8 cellular contexts compared by ENCODE assay signal in the genomic region with DNA sequence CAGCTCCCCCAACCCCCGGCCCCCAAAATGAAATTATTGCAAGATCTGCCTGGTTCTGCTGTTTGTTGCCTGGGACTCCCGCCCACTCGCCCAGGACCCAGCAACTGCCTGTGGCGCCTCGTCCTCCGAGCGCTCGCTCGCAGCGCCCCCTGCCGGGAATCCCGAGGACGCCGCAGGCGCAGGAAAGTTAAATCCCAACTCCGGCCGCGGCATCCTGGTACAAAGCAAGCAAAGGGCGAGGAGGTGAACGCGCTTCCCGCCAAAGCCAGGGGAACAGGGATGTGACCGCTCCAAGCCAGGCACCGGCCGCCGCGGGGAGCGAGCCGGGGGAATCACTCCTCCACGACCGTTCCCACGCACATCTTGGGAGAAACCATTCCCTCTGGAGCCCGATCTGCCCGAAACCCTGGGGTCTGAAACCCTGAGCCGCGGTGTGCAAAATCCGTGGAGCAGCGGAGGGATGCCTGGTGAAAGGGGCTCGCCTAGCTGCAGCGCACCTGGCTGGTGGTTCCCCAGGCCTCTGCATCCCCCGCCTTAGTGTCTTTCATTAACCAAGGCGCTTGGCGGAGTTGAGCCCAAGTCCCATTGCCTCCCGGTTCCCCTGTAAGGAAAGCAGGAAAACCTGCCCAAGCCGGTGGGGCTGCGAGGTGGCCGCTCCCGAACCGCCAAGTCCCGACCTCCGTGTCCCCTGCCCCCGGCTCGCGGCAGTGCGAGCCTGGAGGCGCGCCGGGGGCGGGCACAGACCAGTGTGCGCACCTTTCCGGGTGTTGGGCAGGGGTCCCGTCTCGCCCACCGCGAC. TPM values are rescaled to one million over a fixed set of nuclear protein-coding genes. Genes with fewer than 3 reads are reported as not detected.
A peak's percentile ranks its signal among the peaks of the same experiment; 100 is the strongest.
DNase-seq lines count a peak whose midpoint lies in the region; ATAC-seq, FAIRE-seq and TF ChIP-seq lines count a peak whose summit lies in the region.

No MANE protein-coding gene starts in this region.

- peak; percentile 92 for TF ChIP-seq CTCF in GM20000 (IDR thresholded peaks at IDR 0.05; ENCODE audit: extremely low read depth, missing control alignments)
- peak; percentile 77 to 97 (median 88) for TF ChIP-seq CTCF in dorsolateral prefrontal cortex (IDR thresholded peaks at IDR 0.05 in 54 of 56, conservative IDR thresholded peaks at IDR 0.05 in 2 of 56; ENCODE audit: low read depth in 1 of 56, partially characterized antibody in 56 of 56)
- peak; percentile 91 for TF ChIP-seq CTCF in HepG2 (CRISPR knock-in tag; IDR thresholded peaks at IDR 0.05)

- peak; percentile 89 for DNase-seq in DMS 273 (lab: John Stamatoyannopoulos, UW; ENCODE audit: unreplicated experiment)
- peak; percentile 81 for DNase-seq in GM20000 (ENCODE audit: low spot score)
- peak; percentile 44 for DNase-seq in HuH-7 (ENCODE audit: low spot score)
- DNase-seq in T1000 (lab: John Stamatoyannopoulos, UW) = peak; percentile 78
- peak; percentile 73 to 91 (median 82) for DNase-seq in dorsolateral prefrontal cortex
- peak; percentile 35 for DNase-seq in HepG2 (ENCODE audit: low spot score)
- peak; percentile 50 to 53 for DNase-seq in stimulated activated CD4-positive, alpha-beta T cell treated with anti-CD3 and anti-CD28 coated beads, Interleukin-2, amount 100 ng/mL, for 48 hours

- CTCF ChIA-PET in HepG2 (lab: Yijun Ruan, JAX; ENCODE audit: low intra/inter-chr PET ratio, low total read pairs) = interaction anchor here (0.9 to 1.4 kb wide), 2 partner anchors 183 to 1617 kb away, joined by 4 to 5 read pairs; no protein-coding TSS in a partner anchor

- intact Hi-C loops in dorsolateral prefrontal cortex (cut with DNase I) (loop anchor here (5.0 to 10.0 kb wide), 9 partner anchors 77 to 690 kb away; no protein-coding TSS in a partner anchor), HepG2 (cut with micrococcal nuclease; ENCODE audit: unreplicated experiment) (loop anchor here (1.0 to 2.0 kb wide), 2 partner anchors 183 to 1616 kb away; no protein-coding TSS in a partner anchor)

- H3K4me3 ChIP-seq in dorsolateral prefrontal cortex (peak overlapping the region; percentile 56 to 84 (median 75)), HepG2 (replicated peaks in 1 of 3; ENCODE audit: insufficient read depth in 1 of 3, low read depth in 2 of 3, low read length in 3 of 3) (no peak overlapping the region; a peak in 1 of 6 replicates)

- POLR2A ChIA-PET in HepG2 (lab: Yijun Ruan, JAX) = no interaction called here

- TF ChIP-seq POLR2A in HepG2 (IDR thresholded peaks at IDR 0.05; ENCODE audit: insufficient read depth in 1 of 2, low read depth in 2 of 2, low read length in 2 of 2) = no peak

- no TSS peak for BruUV-seq in HepG2 (replicated peaks; lab: Mats Ljungman, UMichigan)

- ATAC-seq in HepG2 = peak; percentile 97
- ATAC-seq in GM18873 (IDR thresholded peaks at IDR 0.05; ENCODE audit: low FRiP score, unreplicated experiment) = no peak

- no peaks in the 10 kb centered on the region for H3K36me3 ChIP-seq in HepG2 (replicated peaks in 1 of 2; ENCODE audit: control insufficient read depth in 1 of 2, insufficient read depth in 2 of 2, low read length in 2 of 2)

- TF ChIP-seq EP300 in HepG2 (IDR thresholded peaks at IDR 0.05; ENCODE audit: low read depth in 2 of 2, low read length in 2 of 2) (no peak), HepG2 (CRISPR knock-in tag; IDR thresholded peaks at IDR 0.05; ENCODE audit: borderline replicate concordance) (no peak)

- FAIRE-seq in HepG2 (lab: Jason Lieb, UNC) = no peak

- H3K9ac ChIP-seq in HepG2 (ENCODE audit: insufficient read depth, low read depth, low read length) = no peak overlapping the region

- H3K27me3 ChIP-seq in dorsolateral prefrontal cortex (peaks cover 0 to 5% (median 0%) of the 10 kb centered on the region in 45 donors), HepG2 (ENCODE audit: control insufficient read depth in 1 of 2, insufficient read depth in 2 of 2, low read length in 2 of 2) (peaks cover 2 to 13% of the 10 kb centered on the region in 2 experiments; a peak in 4 of 5 replicates)

- peak overlapping the region in 39 of 59 donors; percentile 2 to 93 (median 62) for H3K27ac ChIP-seq in dorsolateral prefrontal cortex
- no peak overlapping the region for H3K27ac ChIP-seq in HepG2 (ENCODE audit: extremely low read length, insufficient read depth, low read length)

- in situ Hi-C loops in HepG2 (cut with HindIII; ENCODE audit: extremely low pct_ligation_motif_present, low pct_unique_long_range_greater_than_20kb) = loop anchor here (5.0 kb wide), 1 partner anchor 1617 kb away; no protein-coding TSS in a partner anchor

- no peak overlapping the region for H2AFZ ChIP-seq in HepG2 (ENCODE audit: low read length)

- no peaks in the 10 kb centered on the region for H3K79me2 ChIP-seq in HepG2 (ENCODE audit: insufficient read depth, low read length)

- H4K20me1 ChIP-seq in HepG2 (ENCODE audit: insufficient read depth, low read length) = no peaks in the 10 kb centered on the region

- H3K9me3 ChIP-seq in HepG2 (ENCODE audit: low read length) = no peaks in the 10 kb centered on the region

- peak overlapping the region; percentile 16; the same call in 1 of the 2 replicates for H3K4me2 ChIP-seq in HepG2 (ENCODE audit: low read depth, low read length)

- no peaks in the 10 kb centered on the region for H3K4me1 ChIP-seq in HepG2 (ENCODE audit: insufficient read depth, low read length)

- 10% methylated on average over 2 of the region's 65 CpGs for WGBS in HepG2 (ENCODE audit: low lambda C conversion rate)

- peak; percentile 51; the same call in 1 of the 2 replicates for TF ChIP-seq RAD21 in HepG2 (CRISPR knock-in tag; IDR thresholded peaks at IDR 0.05)

TF ChIP-seq in HepG2, 621 proteins besides CTCF, POLR2A, EP300 and RAD21 (continues in another document):
- TF ChIP-seq EZH2 (conservative IDR thresholded peaks at IDR 0.05; ENCODE audit: low read depth, low read length) (peak; percentile 55; the same call in 1 of the 2 replicates), TSC22D2 (CRISPR knock-in tag; IDR thresholded peaks at IDR 0.05; ENCODE audit: borderline replicate concordance) (no peak), NFATC3 (CRISPR knock-in tag; IDR thresholded peaks at IDR 0.05) (0 out of 2 replicates have a peak, but pooled peaks have one; percentile 10), ZNF788 (CRISPR knock-in tag; IDR thresholded peaks at IDR 0.05; ENCODE audit: borderline replicate concordance) (0 out of 2 replicates have a peak, but pooled peaks have one; percentile 24), MAZ (IDR thresholded peaks at IDR 0.05; ENCODE audit: borderline replicate concordance, low read depth, low read length) (no peak), MAZ (CRISPR knock-in tag; IDR thresholded peaks at IDR 0.05; ENCODE audit: low read depth) (0 out of 2 replicates have a peak, but pooled peaks have one; percentile 35), PCBP1 (IDR thresholded peaks at IDR 0.05; ENCODE audit: borderline replicate concordance, low read depth, low read length) (0 out of 2 replicates have a peak, but pooled peaks have one; percentile 49)
- TF ChIP-seq, protein P1, sequence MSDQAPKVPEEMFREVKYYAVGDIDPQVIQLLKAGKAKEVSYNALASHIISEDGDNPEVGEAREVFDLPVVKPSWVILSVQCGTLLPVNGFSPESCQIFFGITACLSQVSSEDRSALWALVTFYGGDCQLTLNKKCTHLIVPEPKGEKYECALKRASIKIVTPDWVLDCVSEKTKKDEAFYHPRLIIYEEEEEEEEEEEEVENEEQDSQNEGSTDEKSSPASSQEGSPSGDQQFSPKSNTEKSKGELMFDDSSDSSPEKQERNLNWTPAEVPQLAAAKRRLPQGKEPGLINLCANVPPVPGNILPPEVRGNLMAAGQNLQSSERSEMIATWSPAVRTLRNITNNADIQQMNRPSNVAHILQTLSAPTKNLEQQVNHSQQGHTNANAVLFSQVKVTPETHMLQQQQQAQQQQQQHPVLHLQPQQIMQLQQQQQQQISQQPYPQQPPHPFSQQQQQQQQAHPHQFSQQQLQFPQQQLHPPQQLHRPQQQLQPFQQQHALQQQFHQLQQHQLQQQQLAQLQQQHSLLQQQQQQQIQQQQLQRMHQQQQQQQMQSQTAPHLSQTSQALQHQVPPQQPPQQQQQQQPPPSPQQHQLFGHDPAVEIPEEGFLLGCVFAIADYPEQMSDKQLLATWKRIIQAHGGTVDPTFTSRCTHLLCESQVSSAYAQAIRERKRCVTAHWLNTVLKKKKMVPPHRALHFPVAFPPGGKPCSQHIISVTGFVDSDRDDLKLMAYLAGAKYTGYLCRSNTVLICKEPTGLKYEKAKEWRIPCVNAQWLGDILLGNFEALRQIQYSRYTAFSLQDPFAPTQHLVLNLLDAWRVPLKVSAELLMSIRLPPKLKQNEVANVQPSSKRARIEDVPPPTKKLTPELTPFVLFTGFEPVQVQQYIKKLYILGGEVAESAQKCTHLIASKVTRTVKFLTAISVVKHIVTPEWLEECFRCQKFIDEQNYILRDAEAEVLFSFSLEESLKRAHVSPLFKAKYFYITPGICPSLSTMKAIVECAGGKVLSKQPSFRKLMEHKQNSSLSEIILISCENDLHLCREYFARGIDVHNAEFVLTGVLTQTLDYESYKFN (CRISPR knock-in tag; conservative IDR thresholded peaks at IDR 0.05) = no peak

RNA-seq across cellular contexts. Expression of gene SEMA5A, which starts 1.2 kb away (rescaled TPM):
- 10 to 100 TPM; 11.3 to 35.8 (median 19.7) TPM for total RNA-seq in dorsolateral prefrontal cortex
- not detected in 2 replicates for total RNA-seq in HepG2 (2016; rRNA removed; fragmentation: Illumina TruSeq; extraction: Trizol)
- total RNA-seq in HepG2 (2016; cell fraction: cytosol; rRNA removed; fragmentation: Illumina TruSeq; extraction: Trizol; ENCODE audit: low read depth) = not detected in 2 replicates
- total RNA-seq in HepG2 (2016; cell fraction: insoluble cytoplasmic fraction; rRNA removed; fragmentation: Illumina TruSeq; extraction: Trizol) = not detected in 2 replicates
- total RNA-seq in HepG2 (2016; cell fraction: membrane; rRNA removed; fragmentation: Illumina TruSeq; extraction: Trizol) = not detected in 2 replicates
- total RNA-seq in HepG2 (2016; cell fraction: nucleus; rRNA removed; fragmentation: Illumina TruSeq; extraction: Trizol) = not detected in 2 replicates
- polyA plus RNA-seq in HepG2 (2011; rRNA removed) = 0.01 TPM in 2 replicates
- polyA plus RNA-seq in HepG2 (2011; cell fraction: cytosol; rRNA removed) = under 0.01 and 0.01 TPM in 2 replicates
- polyA plus RNA-seq in HepG2 (2011; cell fraction: nucleus; rRNA removed) = 0.02 TPM in 1 of 2 replicates, not detected in the other
- not detected in 2 replicates for polyA plus RNA-seq in HepG2 (2012)
- polyA plus RNA-seq in HepG2 (2016; cell fraction: cytosol; fragmentation: Illumina TruSeq; extraction: Trizol; ENCODE audit: low read depth) = not detected in 2 replicates
- polyA plus RNA-seq in HepG2 (2016; cell fraction: insoluble cytoplasmic fraction; fragmentation: Illumina TruSeq; extraction: Trizol; ENCODE audit: low read depth) = not detected in 2 replicates
- not detected in 2 replicates for polyA plus RNA-seq in HepG2 (2016; cell fraction: membrane; fragmentation: Illumina TruSeq; extraction: Trizol; ENCODE audit: low read depth)
- not detected in 2 replicates for polyA plus RNA-seq in HepG2 (2016; cell fraction: nucleus; fragmentation: Illumina TruSeq; extraction: Trizol; ENCODE audit: insufficient read depth, low read depth)
- polyA minus RNA-seq in HepG2 (2011; rRNA and poly(A)+ RNA removed; ENCODE audit: low replicate concordance) = 0.02 TPM in 1 of 2 replicates, not detected in the other
- not detected in 2 replicates for polyA minus RNA-seq in HepG2 (2011; cell fraction: cytosol; rRNA and poly(A)+ RNA removed)
- polyA minus RNA-seq in HepG2 (2011; cell fraction: nucleus; rRNA and poly(A)+ RNA removed) = under 0.01 TPM in 1 of 2 replicates, not detected in the other

Comparison
In these comparisons a context has a peak if more than half of its experiments do, and no peak if none do; other contexts are left out.
1. DNase-seq: peak in every context shown above with its lines; median percentile 89 in DMS 273; 82 in dorsolateral prefrontal cortex; 81 in GM20000; 78 in T1000; 52 in stimulated activated CD4-positive, alpha-beta T cell treated with anti-CD3 and anti-CD28 coated beads, Interleukin-2, amount 100 ng/mL, for 48 hours; 44 in HuH-7; 35 in HepG2.
2. H3K4me3 ChIP-seq: peak in dorsolateral prefrontal cortex (59 of 59); none in HepG2 (0 of 3).
3. RNA of gene SEMA5A, which starts 1.2 kb away (total RNA-seq): 11.3 to 35.8 TPM in dorsolateral prefrontal cortex; not detected in HepG2; every median in the first group is over 10 times any median in the second.
4. Peak in every context shown above with its lines, with median percentiles within 50 percentile points of each other: CTCF ChIP-seq.